23 cellular contexts compared by ENCODE assay signal in genomic region chr3:8822141-8822540, GRCh38. TPM values are rescaled to one million over a fixed set of nuclear protein-coding genes. Genes with fewer than 3 reads are reported as not detected.
DNase-seq lines count a peak whose midpoint lies in the region; ATAC-seq and TF ChIP-seq lines count a peak whose summit lies in the region.
"Had no signal": no experiment of that assay in that cellular context is flagged by ENCODE, and none has a peak within 500 bp of the region (broad histone marks: within the 10 kb centered on the region; RNA-seq: fewer than 3 reads in every experiment).

No MANE protein-coding gene starts in this region.

- H3K36me3 Mint-ChIP-seq in MCF 10A (ENCODE audit: insufficient read depth, unreplicated experiment) = no peaks in the 10 kb centered on the region
- H3K36me3 Mint-ChIP-seq: stimulated activated effector memory CD8-positive, alpha-beta T cell treated with anti-CD3 and anti-CD28 coated beads, Interleukin-12 subunit alpha, Interleukin-12 subunit beta, amount 100 ng/mL, for 72 hours had no signal

- DNase-seq in MCF 10A (ENCODE audit: unreplicated experiment) (peak; percentile 72), breast epithelium (ENCODE audit: low spot score in 2 of 2) (no peak), adipocyte (ENCODE audit: low read depth) (peak; percentile 54), fibroblast of the conjunctiva (ENCODE audit: low read depth) (peak; percentile 41), NCI-H345 (lab: John Stamatoyannopoulos, UW) (no peak), RKO (ENCODE audit: low spot score) (no peak)
- DNase-seq: 8988T; activated gamma-delta T cell; CD4-positive, alpha-beta memory T cell; DND-41; KG1; left ventricle myocardium inferior; NCI-H1105; ovary; small intestine; T-helper 17 cell had no signal

- POLR2A ChIA-PET in MCF 10A (lab: Yijun Ruan, JAX) = no interaction called here

- no peak overlapping the region for H3K27ac ChIP-seq in breast epithelium
- H3K27ac ChIP-seq: esophagus muscularis mucosa, left ventricle myocardium inferior, ovary, tibial nerve had no signal

- intact Hi-C loops in MCF 10A (cut with micrococcal nuclease) (no loop called here), breast epithelium (cut with DNase I; ENCODE audit: low total_unique reads) (no loop called here)

- H3K9me3 Mint-ChIP-seq in MCF 10A (ENCODE audit: unreplicated experiment) = peaks cover 16% of the 10 kb centered on the region

- BruUV-seq in MCF 10A (replicated peaks; lab: Mats Ljungman, UMichigan) = no TSS peak

- no peak overlapping the region for H3K9ac ChIP-seq in adipocyte (ENCODE audit: low read length)

- H3K36me3 ChIP-seq in breast epithelium = no peaks in the 10 kb centered on the region
- H3K36me3 ChIP-seq in adipocyte (ENCODE audit: control insufficient read depth, insufficient read depth, low read length, severe bottlenecking) = no peaks in the 10 kb centered on the region
- H3K36me3 ChIP-seq: esophagus muscularis mucosa, left ventricle myocardium inferior, ovary, tibial nerve had no signal

- H3K4me1 ChIP-seq in breast epithelium (no peaks in the 10 kb centered on the region), adipocyte (ENCODE audit: control insufficient read depth, insufficient read depth, low read length) (peaks cover 19% of the 10 kb centered on the region)
- H3K4me1 ChIP-seq: esophagus muscularis mucosa, left ventricle myocardium inferior, tibial nerve had no signal

- no peak for TF ChIP-seq CTCF in MCF 10A (IDR thresholded peaks at IDR 0.05; ENCODE audit: unreplicated experiment)
- TF ChIP-seq CTCF in breast epithelium (IDR thresholded peaks at IDR 0.05) = no peak

- H3K27me3 Mint-ChIP-seq in MCF 10A (ENCODE audit: insufficient read depth, unreplicated experiment) = no peaks in the 10 kb centered on the region
- H3K27me3 Mint-ChIP-seq: CD4-positive, alpha-beta memory T cell; dendritic cell treated with granulocyte-macrophage colony-stimulating factor and Interleukin-4, amounts not matched to agents 40 ng/mL and 50 ng/mL, for 4 days; T-helper 17 cell had no signal

- H3K4me1 Mint-ChIP-seq in MCF 10A (ENCODE audit: insufficient read depth, unreplicated experiment) = no peaks in the 10 kb centered on the region
- H3K4me1 Mint-ChIP-seq: CD4-positive, alpha-beta memory T cell; stimulated activated effector memory CD8-positive, alpha-beta T cell treated with anti-CD3 and anti-CD28 coated beads, Interleukin-12 subunit alpha, Interleukin-12 subunit beta, amount 100 ng/mL, for 72 hours; T-helper 17 cell had no signal

- no peak overlapping the region for H3K4me3 Mint-ChIP-seq in MCF 10A (ENCODE audit: unreplicated experiment)
- H3K4me3 Mint-ChIP-seq: CD4-positive, alpha-beta memory T cell; dendritic cell treated with granulocyte-macrophage colony-stimulating factor and Interleukin-4, amounts not matched to agents 40 ng/mL and 50 ng/mL, for 4 days; stimulated activated effector memory CD8-positive, alpha-beta T cell treated with anti-CD3 and anti-CD28 coated beads, Interleukin-12 subunit alpha, Interleukin-12 subunit beta, amount 100 ng/mL, for 72 hours; T-helper 17 cell had no signal

- H3K27me3 ChIP-seq in breast epithelium = no peaks in the 10 kb centered on the region
- H3K27me3 ChIP-seq in adipocyte (replicated peaks; ENCODE audit: control insufficient read depth, insufficient read depth, low read length) = no peaks in the 10 kb centered on the region
- H3K27me3 ChIP-seq: esophagus muscularis mucosa, ovary, tibial nerve had no signal

- no peak for TF ChIP-seq POLR2A in breast epithelium (IDR thresholded peaks at IDR 0.05)

- H3K27ac Mint-ChIP-seq in MCF 10A (ENCODE audit: low read depth, unreplicated experiment) = no peak overlapping the region
- H3K27ac Mint-ChIP-seq: CD4-positive, alpha-beta memory T cell; dendritic cell treated with granulocyte-macrophage colony-stimulating factor and Interleukin-4, amounts not matched to agents 40 ng/mL and 50 ng/mL, for 4 days; stimulated activated effector memory CD8-positive, alpha-beta T cell treated with anti-CD3 and anti-CD28 coated beads, Interleukin-12 subunit alpha, Interleukin-12 subunit beta, amount 100 ng/mL, for 72 hours; T-helper 17 cell had no signal

- H3K4me3 ChIP-seq in breast epithelium (no peak overlapping the region), adipocyte (ENCODE audit: low read length) (no peak overlapping the region)
- H3K4me3 ChIP-seq: esophagus muscularis mucosa, left ventricle myocardium inferior, ovary, tibial nerve had no signal

- H3K9me3 ChIP-seq in breast epithelium (peaks cover 0 to 28% of the 10 kb centered on the region in 2 donors), adipocyte (ENCODE audit: control insufficient read depth, low read length) (peaks cover 33% of the 10 kb centered on the region)

- CTCF ChIA-PET in MCF 10A (lab: Yijun Ruan, JAX) = no interaction called here

- ATAC-seq in GM21423 (IDR thresholded peaks at IDR 0.05; ENCODE audit: unreplicated experiment) (no peak), HG02610 (IDR thresholded peaks at IDR 0.05; ENCODE audit: unreplicated experiment) (no peak)
- ATAC-seq: Right ventricle myocardium inferior; stimulated activated effector memory CD8-positive, alpha-beta T cell treated with anti-CD3 and anti-CD28 coated beads, Interleukin-12 subunit alpha, Interleukin-12 subunit beta, amount 100 ng/mL, for 72 hours; T-helper 17 cell had no signal

RNA-seq across cellular contexts. Expression of gene OXTR, which starts 52.7 kb away (rescaled TPM):
- total RNA-seq in MCF 10A (2022) = 0.63 and 1.2 TPM in 2 replicates
- 100 to 1,000 TPM in 2 of 3 donors, under 1 TPM in 1; 0.32 to 250 (median 105) TPM for total RNA-seq in breast epithelium

Comparison
In these comparisons a context has a peak if more than half of its experiments do, and no peak if none do; other contexts are left out.
1. DNase-seq: peak in MCF 10A (single experiment), adipocyte (single experiment) and fibroblast of the conjunctiva (single experiment); none in breast epithelium (0 of 2), NCI-H345 (single experiment) and RKO (single experiment).